24 cellular contexts compared by ENCODE assay signal in genomic region chr2:235855011-235855410, GRCh38.
DNase-seq lines count a peak whose midpoint lies in the region; FAIRE-seq and TF ChIP-seq lines count a peak whose summit lies in the region.
"Had no signal": no experiment of that assay in that cellular context is flagged by ENCODE, and none has a peak within 500 bp of the region (broad histone marks: within the 10 kb centered on the region; RNA-seq: fewer than 3 reads in every experiment).

No MANE protein-coding gene starts in this region.

- no peaks in the 10 kb centered on the region for H3K27me3 ChIP-seq in left ventricle myocardium inferior (ENCODE audit: low read depth)
- H3K27me3 ChIP-seq in spleen (replicated peaks in 1 of 7): no peaks in the 10 kb centered on the region
- H3K27me3 ChIP-seq in smooth muscle cell (ENCODE audit: low read depth): no peaks in the 10 kb centered on the region
- H3K27me3 ChIP-seq: BLaER1 treated with 17β-estradiol and CSF1 and Interleukin-3, amounts not matched to agents 10 nM and 100 nM had no signal

- no peak overlapping the region for H3K27ac ChIP-seq in left ventricle myocardium inferior (replicated peaks)
- no peak overlapping the region for H3K27ac ChIP-seq in spleen
- no peak overlapping the region for H3K27ac ChIP-seq in smooth muscle cell (ENCODE audit: low read depth)
- H3K27ac ChIP-seq: A549; BLaER1 treated with 17β-estradiol and CSF1 and Interleukin-3, amounts not matched to agents 10 nM and 100 nM had no signal

- H3K4me2 ChIP-seq in smooth muscle cell: no peak overlapping the region
- H3K4me2 ChIP-seq: A549; BLaER1 treated with 17β-estradiol and CSF1 and Interleukin-3, amounts not matched to agents 10 nM and 100 nM; GM23338 had no signal

- H3K9me3 ChIP-seq in left ventricle myocardium inferior (replicated peaks) (no peaks in the 10 kb centered on the region), spleen (no peaks in the 10 kb centered on the region), smooth muscle cell (replicated peaks; ENCODE audit: low read depth) (no peaks in the 10 kb centered on the region)
- H3K9me3 ChIP-seq: A549; BE2C; BLaER1 treated with 17β-estradiol and CSF1 and Interleukin-3, amounts not matched to agents 10 nM and 100 nM had no signal

- no peak for FAIRE-seq in frontal cortex (lab: Jason Lieb, UNC)
- FAIRE-seq: A549, D721Med, GM12878, GM19239 had no signal

- TF ChIP-seq POLR2A in spleen (IDR thresholded peaks at IDR 0.05): no peak

- no peaks in the 10 kb centered on the region for H3F3A ChIP-seq in smooth muscle cell (ENCODE audit: low read depth)

- H3K4me1 ChIP-seq in left ventricle myocardium inferior: peaks cover 23% of the 10 kb centered on the region
- peaks cover 0 to 6% (median 0%) of the 10 kb centered on the region in 6 donors for H3K4me1 ChIP-seq in spleen
- peaks cover 17% of the 10 kb centered on the region for H3K4me1 ChIP-seq in smooth muscle cell (ENCODE audit: low read depth)
- H3K4me1 ChIP-seq: A549 had no signal

- DNase-seq in cardiac septum (ENCODE audit: low spot score) (peak; percentile 44), left ventricle myocardium inferior (no peak), kidney tubule cell (ENCODE audit: low spot score) (peak; percentile 50), spleen (peak; percentile 55), frontal cortex (ENCODE audit: low spot score in 2 of 2) (no peak), smooth muscle cell (lab: John Stamatoyannopoulos, UW; ENCODE audit: unreplicated experiment) (no peak), NCI-H2227 treated with DMSO at 0.1 percent for 48 hours (lab: John Stamatoyannopoulos, UW) (no peak)
- DNase-seq: 8988T; ACHN; AML-193; BE2C; CD4-positive, alpha-beta T cell; CD8-positive, alpha-beta memory T cell; DMS 273 treated with DMSO at 0.1 percent for 48 hours; DMS79; EL; GDM1; H9 had no signal

- H3K4me3 ChIP-seq in left ventricle myocardium inferior (no peak overlapping the region), spleen (no peak overlapping the region), smooth muscle cell (no peak overlapping the region)
- H3K4me3 ChIP-seq: A549; BLaER1 treated with 17β-estradiol and CSF1 and Interleukin-3, amounts not matched to agents 10 nM and 100 nM; GM12878; GM23338 had no signal

- H3K36me3 ChIP-seq in left ventricle myocardium inferior (no peaks in the 10 kb centered on the region), spleen (no peaks in the 10 kb centered on the region), smooth muscle cell (ENCODE audit: low read depth) (no peaks in the 10 kb centered on the region)
- H3K36me3 ChIP-seq: BE2C had no signal

- intact Hi-C loops in cardiac septum (cut with DNase I): no loop called here
- intact Hi-C loops in left ventricle myocardium inferior (cut with micrococcal nuclease): no loop called here
- intact Hi-C loops in spleen (cut with DNase I; ENCODE audit: low total_unique reads): no loop called here

- peaks cover 13% of the 10 kb centered on the region for H4K20me1 ChIP-seq in smooth muscle cell (ENCODE audit: low read depth)

- no peaks in the 10 kb centered on the region for H3K79me2 ChIP-seq in smooth muscle cell (ENCODE audit: low read depth)

- TF ChIP-seq CTCF in left ventricle myocardium inferior (IDR thresholded peaks at IDR 0.05; ENCODE audit: borderline replicate concordance): no peak
- no peak for TF ChIP-seq CTCF in spleen (IDR thresholded peaks at IDR 0.05 in 8 of 11, conservative IDR thresholded peaks at IDR 0.05 in 3 of 11)
- no peak for TF ChIP-seq CTCF in smooth muscle cell (IDR thresholded peaks at IDR 0.05; ENCODE audit: borderline replicate concordance, insufficient read depth, poor library complexity, severe bottlenecking)

- H2AFZ ChIP-seq in smooth muscle cell (ENCODE audit: low read depth): no peak overlapping the region
- H2AFZ ChIP-seq: GM23338 had no signal

- no peak overlapping the region for H3K9ac ChIP-seq in smooth muscle cell (ENCODE audit: low read depth)
- H3K9ac ChIP-seq: BLaER1 treated with 17β-estradiol and CSF1 and Interleukin-3, amounts not matched to agents 10 nM and 100 nM had no signal

- 90 to 96% (median 93%) methylated on average over 7 of the region's 7 CpGs for WGBS in spleen, 5 donors
- 94% methylated on average over 7 of the region's 7 CpGs for WGBS in smooth muscle cell (ENCODE audit: low lambda C conversion rate)

Comparison
In these comparisons a context has a peak if more than half of its experiments do, and no peak if none do; other contexts are left out.
1. DNase-seq: peak in cardiac septum (single experiment), kidney tubule cell (single experiment) and spleen (single experiment); none in left ventricle myocardium inferior (single experiment), frontal cortex (0 of 2), smooth muscle cell (single experiment) and NCI-H2227 treated with DMSO at 0.1 percent for 48 hours (single experiment).